ENCODE assay signal across 8 cellular contexts in the genomic region with DNA sequence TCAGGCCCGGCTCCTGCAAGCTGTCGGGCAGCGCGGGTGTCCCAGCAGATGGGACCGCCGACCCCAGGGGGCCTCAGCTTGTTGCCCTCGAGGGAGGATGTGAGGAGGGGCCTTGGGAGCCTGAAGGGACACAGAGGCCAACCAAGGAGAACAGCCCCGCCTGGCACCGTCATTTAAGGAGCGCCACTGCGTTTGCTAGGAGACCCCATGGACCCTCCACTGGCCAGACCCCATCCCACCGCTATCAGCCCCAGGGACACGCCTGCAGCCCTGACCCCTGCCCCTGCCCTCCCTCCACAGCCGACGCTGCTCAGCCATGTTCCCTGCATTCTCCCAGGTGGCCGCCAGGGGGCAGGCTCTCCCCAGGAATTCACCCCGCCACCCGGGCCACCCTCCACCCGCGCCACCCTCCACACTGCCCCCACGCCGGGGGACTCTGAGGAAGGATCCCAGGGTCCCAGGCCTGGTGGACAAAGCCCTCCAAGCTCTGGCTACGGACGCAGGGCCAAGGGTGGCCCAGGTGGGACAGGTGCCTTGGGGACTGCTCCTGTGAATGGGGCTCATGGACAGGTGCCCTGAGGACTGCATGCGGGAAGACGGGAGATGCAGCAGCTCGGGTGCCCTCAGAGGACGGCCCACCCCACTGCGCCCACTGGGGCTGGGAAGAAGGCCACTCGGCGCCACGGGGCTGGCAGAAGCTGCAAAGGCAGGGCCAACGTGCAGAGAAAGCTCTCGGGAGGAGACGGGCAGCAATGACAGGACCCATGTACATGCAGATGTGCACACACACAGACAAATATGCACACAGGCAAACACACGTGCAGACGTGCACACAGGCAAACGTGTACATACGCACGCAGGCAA. TPM values are rescaled to one million over a fixed set of nuclear protein-coding genes. Genes with fewer than 3 reads are reported as not detected.
A peak's percentile ranks its signal among the peaks of the same experiment; 100 is the strongest.
DNase-seq lines count a peak whose midpoint lies in the region; ATAC-seq, FAIRE-seq and TF ChIP-seq lines count a peak whose summit lies in the region.

No MANE protein-coding gene starts in this region.

- peak; percentile 91 for TF ChIP-seq CTCF in lower lobe of right lung (IDR thresholded peaks at IDR 0.05)

- ATAC-seq in lower lobe of right lung (peak; percentile 80 to 83), GM21528 (IDR thresholded peaks at IDR 0.05; ENCODE audit: low FRiP score, unreplicated experiment) (no peak)

- no peak overlapping the region for H3K27ac ChIP-seq in lower lobe of right lung

- intact Hi-C loops in lower lobe of right lung (cut with DNase I): no loop called here

- peaks cover 16% of the 10 kb centered on the region for H3K4me1 ChIP-seq in lower lobe of right lung

- peak; percentile 94 for FAIRE-seq in HTR-8/SVneo (lab: Jason Lieb, UNC)

- H3K27me3 ChIP-seq in lower lobe of right lung (ENCODE audit: low read depth): no peaks in the 10 kb centered on the region
- H3K27me3 ChIP-seq in MG63: no peaks in the 10 kb centered on the region

- H3K4me3 ChIP-seq in lower lobe of right lung (no peak overlapping the region), MG63 (no peak overlapping the region)

- no peaks in the 10 kb centered on the region for H3K9me3 ChIP-seq in lower lobe of right lung
- no peaks in the 10 kb centered on the region for H3K9me3 ChIP-seq in MG63

- H3K36me3 ChIP-seq in lower lobe of right lung: peaks cover 44% of the 10 kb centered on the region
- no peaks in the 10 kb centered on the region for H3K36me3 ChIP-seq in MG63

- DNase-seq in COR-L47 (lab: John Stamatoyannopoulos, UW) (peak; percentile 11), HTR-8/SVneo (ENCODE audit: insufficient read length, low spot score) (peak; percentile 69), lower lobe of right lung (peak; percentile 76), MG63 (no peak)
- peak; percentile 67 to 69 for DNase-seq in activated CD4-positive, alpha-beta T cell treated with anti-CD3 and anti-CD28 coated beads for 24 hours (ENCODE audit: low read depth in 2 of 2)
- peak; percentile 63 for DNase-seq in central memory CD4-positive, alpha-beta T cell
- peak; percentile 51 for DNase-seq in stimulated activated CD8-positive, alpha-beta memory T cell treated with anti-CD3 and anti-CD28 coated beads, Interleukin-12 subunit alpha, Interleukin-12 subunit beta, amount 100 ng/mL, for 4 hours (ENCODE audit: low read depth)

RNA-seq across cellular contexts. Expression of gene PIP5K1C, which starts 34.4 kb away (rescaled TPM):
- 43.6 TPM for total RNA-seq in lower lobe of right lung
- total RNA-seq in MG63 (2014; rRNA removed; shearing (Covaris generic); ENCODE audit: low replicate concordance): 2.8 and 5.6 TPM in 2 replicates

RNA-seq across cellular contexts. Expression of gene CACTIN, which starts 39.3 kb away (rescaled TPM):
- 20.3 TPM for total RNA-seq in lower lobe of right lung
- 13.1 and 25.3 TPM in 2 replicates for total RNA-seq in MG63 (2014; rRNA removed; shearing (Covaris generic); ENCODE audit: low replicate concordance)

RNA-seq across cellular contexts. Expression of gene TJP3, which starts 42.3 kb away (rescaled TPM):
- 34.4 TPM for total RNA-seq in lower lobe of right lung
- not detected in 2 replicates for total RNA-seq in MG63 (2014; rRNA removed; shearing (Covaris generic); ENCODE audit: low replicate concordance)

RNA-seq across cellular contexts. Expression of gene TBXA2R, which starts 59.2 kb away (rescaled TPM):
- total RNA-seq in lower lobe of right lung: 4.9 TPM
- total RNA-seq in MG63 (2014; rRNA removed; shearing (Covaris generic); ENCODE audit: low replicate concordance): 1.9 and 2.1 TPM in 2 replicates

Comparison
In these comparisons a context has a peak if more than half of its experiments do, and no peak if none do; other contexts are left out.
1. RNA of gene TJP3, which starts 42.3 kb away (total RNA-seq): 34.4 TPM in lower lobe of right lung (single experiment); not detected in MG63; every median in the first group is over 10 times any median in the second.